In the genomic region with DNA sequence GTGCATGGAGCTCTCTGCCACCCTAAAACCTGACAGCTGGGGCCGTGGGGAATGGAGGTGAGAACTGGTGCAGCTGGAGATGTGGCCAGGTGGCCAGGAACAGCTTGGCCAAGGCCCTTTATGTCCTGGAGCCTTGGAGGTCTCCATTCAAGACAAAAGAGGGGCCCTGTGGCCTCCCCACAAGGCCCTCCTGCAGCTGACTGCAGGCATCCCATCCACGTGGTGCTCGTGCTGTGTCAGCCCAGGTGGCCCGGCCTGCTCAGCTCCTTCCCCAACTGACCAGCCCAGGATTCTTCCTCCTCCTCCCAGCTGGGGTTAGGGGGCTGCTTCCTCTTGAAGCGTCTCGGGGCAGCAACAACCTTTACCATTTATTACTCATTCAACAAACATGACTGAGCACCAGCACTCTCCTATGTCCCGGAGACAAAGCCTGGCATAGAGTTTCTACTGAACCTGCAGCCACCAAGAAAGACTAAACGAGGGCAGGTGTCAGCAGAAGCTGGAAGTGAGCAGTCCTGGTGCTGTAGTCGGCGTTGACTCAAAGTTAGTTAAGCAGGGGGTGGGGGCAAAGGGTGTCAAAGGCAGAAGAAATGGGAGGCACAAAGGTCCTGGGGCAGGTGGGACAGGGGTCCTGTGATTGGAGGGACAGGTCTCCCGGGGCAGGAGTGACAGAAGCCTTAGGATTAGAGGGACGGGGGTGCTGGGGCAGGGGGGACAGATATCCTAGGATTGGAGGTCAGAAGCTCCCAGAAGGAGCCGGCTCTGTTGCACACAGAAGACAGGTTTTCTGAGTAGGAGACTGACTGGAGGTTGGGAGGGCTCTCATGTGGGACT, we compare ENCODE assay signal across 16 cellular contexts. TPM values are rescaled to one million over a fixed set of nuclear protein-coding genes. Genes with fewer than 3 reads are reported as not detected.
DNase-seq lines count a peak whose midpoint lies in the region; ATAC-seq, FAIRE-seq and TF ChIP-seq lines count a peak whose summit lies in the region.
"Had no signal": no experiment of that assay in that cellular context is flagged by ENCODE, and none has a peak within 500 bp of the region (broad histone marks: within the 10 kb centered on the region; RNA-seq: fewer than 3 reads in every experiment).

No MANE protein-coding gene starts in this region.

- H3K9me3 ChIP-seq in IMR-90 (ENCODE audit: control insufficient read depth, insufficient read depth, low read length) (no peaks in the 10 kb centered on the region), kidney (ENCODE audit: control insufficient read depth in 1 of 2, low read length in 2 of 2) (no peaks in the 10 kb centered on the region)

- TF ChIP-seq RAD21 in IMR-90 (IDR thresholded peaks at IDR 0.05; ENCODE audit: low read length), result no peak

- H4K20me1 ChIP-seq in IMR-90 (ENCODE audit: insufficient read depth, low read length), result peaks cover 14% of the 10 kb centered on the region

- ATAC-seq in IMR-90 (ENCODE audit: low read depth), result no peak
- ATAC-seq in activated T-helper 17 cell treated with anti-CD3 and anti-CD28 coated beads, Interleukin-2, amount 50 U/mL, for 72 hours (replicated peaks), result no peak
- no peak for ATAC-seq in stimulated activated naive B cell treated with anti-CD40 and anti-IgM and Interleukin-4, amounts not matched to agents 10 μg/mL and 1 μg/mL and 100 μg/mL, for 72 hours (replicated peaks)
- no peak for ATAC-seq in HG02884 (IDR thresholded peaks at IDR 0.05; ENCODE audit: unreplicated experiment)
- ATAC-seq: WTC11 had no signal

- peaks cover 7% of the 10 kb centered on the region for H3K4me1 ChIP-seq in IMR-90 (ENCODE audit: control insufficient read depth, insufficient read depth, low read length)
- peaks cover 0 to 8% of the 10 kb centered on the region in 2 donors for H3K4me1 ChIP-seq in kidney (ENCODE audit: control insufficient read depth in 1 of 2, insufficient read depth in 1 of 2, low read depth in 1 of 2, low read length in 2 of 2)

- peaks cover 9 to 48% of the 10 kb centered on the region in 2 experiments for H3K79me1 ChIP-seq in IMR-90 (ENCODE audit: low read depth in 1 of 2, low read length in 2 of 2)

- no peaks in the 10 kb centered on the region for H3K27me3 Mint-ChIP-seq in activated T-helper 17 cell treated with anti-CD3 and anti-CD28 coated beads, Interleukin-2, amount 50 U/mL, for 72 hours
- H3K27me3 Mint-ChIP-seq in stimulated activated naive B cell treated with anti-CD40 and anti-IgM and Interleukin-4, amounts not matched to agents 10 μg/mL and 1 μg/mL and 100 μg/mL, for 72 hours, result no peaks in the 10 kb centered on the region
- H3K27me3 Mint-ChIP-seq in nephron progenitor cell (ENCODE audit: low read depth, poor library complexity), result peaks cover 9% of the 10 kb centered on the region
- H3K27me3 Mint-ChIP-seq: B cell had no signal

- no peak overlapping the region for H2AK9ac ChIP-seq in IMR-90 (replicated peaks; ENCODE audit: low read depth, low read length, poor library complexity)

- H3K4me3 Mint-ChIP-seq in activated T-helper 17 cell treated with anti-CD3 and anti-CD28 coated beads, Interleukin-2, amount 50 U/mL, for 72 hours, result no peak overlapping the region
- no peak overlapping the region for H3K4me3 Mint-ChIP-seq in stimulated activated naive B cell treated with anti-CD40 and anti-IgM and Interleukin-4, amounts not matched to agents 10 μg/mL and 1 μg/mL and 100 μg/mL, for 72 hours
- no peak overlapping the region for H3K4me3 Mint-ChIP-seq in nephron progenitor cell
- H3K4me3 Mint-ChIP-seq: B cell, nephron, WTC11 had no signal

- CTCF ChIA-PET in IMR-90 (lab: Yijun Ruan, JAX), result no interaction called here

- no peaks in the 10 kb centered on the region for H3K27me3 ChIP-seq in IMR-90 (ENCODE audit: control insufficient read depth, insufficient read depth, low read length)
- H3K27me3 ChIP-seq: brain microvascular endothelial cell had no signal

- H4K8ac ChIP-seq in IMR-90 (ENCODE audit: low read depth in 2 of 2, low read length in 2 of 2), result 0 out of 4 replicates have a peak overlapping the region, but pooled peaks of 1 of the 2 experiments have one; percentile 35

- H3K9ac ChIP-seq in IMR-90 (ENCODE audit: low read depth, low read length) (no peak overlapping the region), kidney (ENCODE audit: low read length in 2 of 2) (no peak overlapping the region)

- H2AK5ac ChIP-seq in IMR-90 (ENCODE audit: low read depth, low read length), result no peak overlapping the region

- H3K56ac ChIP-seq in IMR-90 (ENCODE audit: extremely low read depth, insufficient read depth, low read length), result no peak overlapping the region

- no peak overlapping the region for H2BK20ac ChIP-seq in IMR-90 (ENCODE audit: low read depth, low read length)

- H2BK5ac ChIP-seq in IMR-90 (ENCODE audit: low read depth, low read length, poor library complexity, severe bottlenecking), result no peak overlapping the region

- POLR2A ChIA-PET in IMR-90 (lab: Charles Lee; ENCODE audit: unreplicated experiment), result no interaction called here

- no peak overlapping the region for H2AFZ ChIP-seq in IMR-90 (replicated peaks; ENCODE audit: low read length, poor library complexity)

- H3K27ac Mint-ChIP-seq in activated T-helper 17 cell treated with anti-CD3 and anti-CD28 coated beads, Interleukin-2, amount 50 U/mL, for 72 hours, result peak overlapping the region; percentile 96
- H3K27ac Mint-ChIP-seq in stimulated activated naive B cell treated with anti-CD40 and anti-IgM and Interleukin-4, amounts not matched to agents 10 μg/mL and 1 μg/mL and 100 μg/mL, for 72 hours, result peak overlapping the region; percentile 52
- no peak overlapping the region for H3K27ac Mint-ChIP-seq in nephron progenitor cell
- H3K27ac Mint-ChIP-seq: B cell, WTC11 had no signal

- peaks cover 62% of the 10 kb centered on the region for H3K36me3 Mint-ChIP-seq in activated T-helper 17 cell treated with anti-CD3 and anti-CD28 coated beads, Interleukin-2, amount 50 U/mL, for 72 hours (ENCODE audit: low read depth)
- peaks cover 22 to 49% of the 10 kb centered on the region in 2 donors for H3K36me3 Mint-ChIP-seq in stimulated activated naive B cell treated with anti-CD40 and anti-IgM and Interleukin-4, amounts not matched to agents 10 μg/mL and 1 μg/mL and 100 μg/mL, for 72 hours
- peaks cover 15% of the 10 kb centered on the region for H3K36me3 Mint-ChIP-seq in nephron progenitor cell (ENCODE audit: low read depth)

- no peak for TF ChIP-seq POLR2A in IMR-90 (IDR thresholded peaks at IDR 0.05; ENCODE audit: low read depth, low read length)

- H3K4me3 ChIP-seq in IMR-90 (ENCODE audit: insufficient read depth, low read depth, low read length) (no peak overlapping the region), kidney (ENCODE audit: low read length in 2 of 2) (no peak overlapping the region)

- no peaks in the 10 kb centered on the region for H3K9me3 Mint-ChIP-seq in activated T-helper 17 cell treated with anti-CD3 and anti-CD28 coated beads, Interleukin-2, amount 50 U/mL, for 72 hours
- H3K9me3 Mint-ChIP-seq in stimulated activated naive B cell treated with anti-CD40 and anti-IgM and Interleukin-4, amounts not matched to agents 10 μg/mL and 1 μg/mL and 100 μg/mL, for 72 hours, result no peaks in the 10 kb centered on the region
- H3K9me3 Mint-ChIP-seq in nephron progenitor cell, result no peaks in the 10 kb centered on the region
- H3K9me3 Mint-ChIP-seq: nephron had no signal

- no peak for FAIRE-seq in kidney (lab: Jason Lieb, UNC)

- 93% methylated on average over 3 of the region's 13 CpGs; no CpG with 5 or more reads in 1 of the 2 experiments for WGBS in IMR-90 (ENCODE audit: extremely low coverage in 2 of 2, insufficient read length in 1 of 2), 2 experiments

- H4K5ac ChIP-seq in IMR-90 (ENCODE audit: low read depth, low read length), result no peak overlapping the region

- H4K91ac ChIP-seq in IMR-90 (ENCODE audit: insufficient read depth, low read depth, low read length), result no peak overlapping the region

- dilution Hi-C loops in IMR-90 (cut with HindIII; ENCODE audit: low sequenced_read_pairs, unreplicated experiment), result no loop called here

- H3K4me2 ChIP-seq in IMR-90 (ENCODE audit: low read depth, low read length), result no peak overlapping the region

- H2BK15ac ChIP-seq in IMR-90 (ENCODE audit: low read depth, low read length), result no peak overlapping the region

- H3K4ac ChIP-seq in IMR-90 (ENCODE audit: low read depth, low read length), result no peak overlapping the region

- no peak overlapping the region for H2BK120ac ChIP-seq in IMR-90 (ENCODE audit: low read depth, low read length)

- no TSS peak for BruUV-seq in IMR-90 (replicated peaks; lab: Mats Ljungman, UMichigan)

- peaks cover 3% of the 10 kb centered on the region; the same call in 1 of the 2 replicates for H3K9me1 ChIP-seq in IMR-90 (ENCODE audit: insufficient read depth, low read length)

- in situ Hi-C loops in IMR-90 (cut with MboI; ENCODE audit: low sequenced_read_pairs), result no loop called here

- peaks cover 68% of the 10 kb centered on the region for H3K36me3 ChIP-seq in IMR-90 (ENCODE audit: control insufficient read depth, insufficient read depth, low read length)
- H3K36me3 ChIP-seq in kidney (ENCODE audit: control insufficient read depth in 1 of 2, insufficient read depth in 2 of 2, low read length in 2 of 2), result peaks cover 0 to 2% of the 10 kb centered on the region in 2 donors

- intact Hi-C loops in IMR-90 (cut with micrococcal nuclease) (no loop called here), kidney (cut with DNase I) (no loop called here)

- DNase-seq in IMR-90 (no peak), kidney (peak; percentile 37), EL (no peak), nephron progenitor cell (no peak)
- no peak for DNase-seq in stimulated activated naive B cell treated with anti-CD40 and anti-IgM and Interleukin-4, amounts not matched to agents 10 μg/mL and 1 μg/mL and 100 μg/mL, for 72 hours
- DNase-seq: activated gamma-delta T cell, brain microvascular endothelial cell, dermis blood vessel endothelial cell, NCI-H1694, NCI-H446 had no signal

- TF ChIP-seq CTCF in IMR-90 (conservative IDR thresholded peaks at IDR 0.05; ENCODE audit: low read depth, low read length) (no peak), kidney (IDR thresholded peaks at IDR 0.05; ENCODE audit: borderline replicate concordance, extremely low read depth, insufficient read depth) (no peak), nephron progenitor cell (IDR thresholded peaks at IDR 0.05) (no peak)

- no peak overlapping the region for H3K18ac ChIP-seq in IMR-90 (ENCODE audit: low read depth, low read length)

- peaks cover 8% of the 10 kb centered on the region for H3K4me1 Mint-ChIP-seq in activated T-helper 17 cell treated with anti-CD3 and anti-CD28 coated beads, Interleukin-2, amount 50 U/mL, for 72 hours
- no peaks in the 10 kb centered on the region for H3K4me1 Mint-ChIP-seq in stimulated activated naive B cell treated with anti-CD40 and anti-IgM and Interleukin-4, amounts not matched to agents 10 μg/mL and 1 μg/mL and 100 μg/mL, for 72 hours
- peaks cover 19% of the 10 kb centered on the region for H3K4me1 Mint-ChIP-seq in nephron progenitor cell
- H3K4me1 Mint-ChIP-seq: B cell, WTC11 had no signal

- H3K23ac ChIP-seq in IMR-90 (ENCODE audit: low read depth, low read length), result no peak overlapping the region

- no peak overlapping the region for H3K14ac ChIP-seq in IMR-90 (replicated peaks; ENCODE audit: low read depth, low read length)

- H3K27ac ChIP-seq in IMR-90 (ENCODE audit: insufficient read depth, low read length) (peak overlapping the region; percentile 30; the same call in 1 of the 2 replicates), kidney (ENCODE audit: low read depth in 2 of 2, low read length in 2 of 2) (no peak overlapping the region)

RNA-seq across cellular contexts. Expression of a gene that starts 23.3 kb away (rescaled TPM):
- total RNA-seq in IMR-90 (2012; rRNA removed) (under 0.01 TPM in 2 replicates), kidney (1.1 TPM)
- polyA plus RNA-seq in IMR-90 (2012; rRNA removed) (2.1 and 2.5 TPM in 2 replicates), kidney (ENCODE audit: insufficient read depth, low read depth, low replicate concordance) (not detected)
- 1.7 and 1.8 TPM in 2 replicates for polyA plus RNA-seq in IMR-90 (2012; cell fraction: cytosol; rRNA removed)
- polyA plus RNA-seq in IMR-90 (2012; cell fraction: nucleus; rRNA removed; ENCODE audit: low replicate concordance), result 8.9 and 10.0 TPM in 2 replicates
- total RNA-seq in activated T-helper 17 cell treated with anti-CD3 and anti-CD28 coated beads, Interleukin-2, amount 50 U/mL, for 72 hours, result 1 to 10 TPM; 1.3 to 3.9 TPM
- total RNA-seq: epithelial cell of proximal tubule had no signal
